Comparison of ENCODE assay signal across 12 cellular contexts in the genomic region with DNA sequence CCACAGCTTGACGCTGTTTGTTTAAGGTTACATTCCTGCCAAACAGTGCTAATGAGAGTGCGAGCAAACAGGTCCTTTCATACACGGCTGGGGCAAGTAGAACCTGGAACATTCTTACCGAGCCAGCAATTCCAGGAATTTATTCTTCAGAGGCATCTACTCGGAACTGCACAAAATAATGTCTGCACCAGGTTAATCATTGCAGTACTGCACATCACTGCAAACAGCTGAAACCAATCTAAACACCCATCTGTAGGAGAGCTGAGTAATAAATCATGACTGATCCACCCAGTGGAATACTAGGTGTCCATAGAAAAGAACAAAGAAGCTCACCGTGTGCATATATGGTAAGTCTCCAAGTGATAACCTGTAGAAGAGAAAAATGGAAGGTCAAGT. TPM values are rescaled to one million over a fixed set of nuclear protein-coding genes. Genes with fewer than 3 reads are reported as not detected.
DNase-seq lines count a peak whose midpoint lies in the region; ATAC-seq and TF ChIP-seq lines count a peak whose summit lies in the region.
"Had no signal": no experiment of that assay in that cellular context is flagged by ENCODE, and none has a peak within 500 bp of the region (broad histone marks: within the 10 kb centered on the region; RNA-seq: fewer than 3 reads in every experiment).

No MANE protein-coding gene starts in this region.

- H3K9me2 ChIP-seq in GM23248 (ENCODE audit: insufficient read depth): no peaks in the 10 kb centered on the region

- peaks cover 15 to 16% of the 10 kb centered on the region in 2 donors for H3K27me3 Mint-ChIP-seq in natural killer cell (ENCODE audit: low read depth in 2 of 2)

- H3K4me1 ChIP-seq in GM23248 (ENCODE audit: insufficient read depth) (no peaks in the 10 kb centered on the region; the same call in 1 of the 2 replicates), liver (ENCODE audit: control insufficient read depth in 4 of 4, insufficient read depth in 4 of 4, low read length in 3 of 4) (peaks cover 7 to 41% (median 32%) of the 10 kb centered on the region in 4 donors)

- no peaks in the 10 kb centered on the region for H4K20me1 ChIP-seq in GM23248 (ENCODE audit: insufficient read depth)

- no peaks in the 10 kb centered on the region for H3K9me3 ChIP-seq in GM23248 (ENCODE audit: low read depth)
- H3K9me3 ChIP-seq in liver (ENCODE audit: control insufficient read depth in 4 of 4, low read length in 3 of 4): no peaks in the 10 kb centered on the region
- H3K9me3 ChIP-seq: Peyer's patch, suprapubic skin had no signal

- peaks cover 19% of the 10 kb centered on the region for H3K79me2 ChIP-seq in GM23248 (ENCODE audit: insufficient read depth)

- H3K9me3 Mint-ChIP-seq in natural killer cell: no peaks in the 10 kb centered on the region

- DNase-seq in GM23248 (peak; percentile 14), astrocyte of the hippocampus (ENCODE audit: low read depth, low spot score) (peak; percentile 22), natural killer cell (no peak), globus pallidus (ENCODE audit: low spot score) (no peak), OCI-M1 (lab: John Stamatoyannopoulos, UW) (no peak), NCI-H1436 treated with DMSO at 0.1 percent for 48 hours (lab: John Stamatoyannopoulos, UW) (no peak)
- DNase-seq: aorta, Peyer's patch, WERI-Rb-1 had no signal

- TF ChIP-seq CTCF in 22Rv1 (IDR thresholded peaks at IDR 0.05): no peak
- no peak for TF ChIP-seq CTCF in liver (IDR thresholded peaks at IDR 0.05; ENCODE audit: low read depth, low read length, missing input control)
- no peak for TF ChIP-seq CTCF in natural killer cell (IDR thresholded peaks at IDR 0.05)

- H3K27ac ChIP-seq in 22Rv1: peak overlapping the region; percentile 92
- H3K27ac ChIP-seq in GM23248: no peak overlapping the region
- peak overlapping the region; percentile 66 to 75 for H3K27ac ChIP-seq in liver (ENCODE audit: low read depth in 1 of 2, low read length in 2 of 2)

- no peaks in the 10 kb centered on the region for H3K36me3 Mint-ChIP-seq in natural killer cell

- H3F3A ChIP-seq in GM23248 (ENCODE audit: insufficient read depth): peaks cover 15% of the 10 kb centered on the region

- H3K9ac ChIP-seq in GM23248 (no peak overlapping the region), liver (ENCODE audit: low read depth in 1 of 2, low read length in 2 of 2) (peak overlapping the region in 1 of 2 donors; percentile 59)

- H3K4me1 Mint-ChIP-seq in natural killer cell: peaks cover 25 to 38% of the 10 kb centered on the region in 2 donors

- TF ChIP-seq RAD21 in liver (IDR thresholded peaks at IDR 0.05): no peak

- WGBS in GM23248 (ENCODE audit: low coverage in 1 of 2, low lambda C conversion rate in 2 of 2, missing lambda C conversion rate in 2 of 2), 2 experiments: 1 to 2% methylated on average over 6 of the region's 6 CpGs
- WGBS in liver: 15% methylated on average over 6 of the region's 6 CpGs

- H3K4me3 ChIP-seq in GM23248 (no peak overlapping the region), liver (ENCODE audit: low read depth in 1 of 3, low read length in 3 of 3) (peak overlapping the region; percentile 23 to 95 (median 82))

- H3K27me3 ChIP-seq in GM23248 (replicated peaks; ENCODE audit: insufficient read depth) (no peaks in the 10 kb centered on the region), liver (ENCODE audit: control insufficient read depth in 4 of 4, insufficient read depth in 4 of 4, low read length in 3 of 4) (no peaks in the 10 kb centered on the region)
- H3K27me3 ChIP-seq: Peyer's patch had no signal

- no peak overlapping the region for H3K4me3 Mint-ChIP-seq in natural killer cell

- no peak for ATAC-seq in natural killer cell

- intact Hi-C loops in natural killer cell (cut with micrococcal nuclease): loop anchor here (2.0 kb wide), 1 partner anchor 61 kb away; a partner anchor contains a TSS

- no peak overlapping the region for H3K4me2 ChIP-seq in GM23248 (ENCODE audit: unreplicated experiment)

- in situ Hi-C loops in GM23248 (cut with MboI): no loop called here

- H3K27ac Mint-ChIP-seq in natural killer cell: peak overlapping the region in 1 of 2 donors; percentile 82

- H2AFZ ChIP-seq in GM23248: peak overlapping the region; percentile 99; the same call in 1 of the 2 replicates

- H3K36me3 ChIP-seq in GM23248 (ENCODE audit: low read depth) (no peaks in the 10 kb centered on the region), liver (ENCODE audit: control insufficient read depth in 4 of 4, insufficient read depth in 3 of 4, low read depth in 1 of 4, low read length in 3 of 4) (peaks cover 0 to 7% (median 2%) of the 10 kb centered on the region in 4 donors)

TF ChIP-seq in liver, 16 proteins besides CTCF, POLR2A, EP300 and RAD21:
- TF ChIP-seq, protein P1, sequence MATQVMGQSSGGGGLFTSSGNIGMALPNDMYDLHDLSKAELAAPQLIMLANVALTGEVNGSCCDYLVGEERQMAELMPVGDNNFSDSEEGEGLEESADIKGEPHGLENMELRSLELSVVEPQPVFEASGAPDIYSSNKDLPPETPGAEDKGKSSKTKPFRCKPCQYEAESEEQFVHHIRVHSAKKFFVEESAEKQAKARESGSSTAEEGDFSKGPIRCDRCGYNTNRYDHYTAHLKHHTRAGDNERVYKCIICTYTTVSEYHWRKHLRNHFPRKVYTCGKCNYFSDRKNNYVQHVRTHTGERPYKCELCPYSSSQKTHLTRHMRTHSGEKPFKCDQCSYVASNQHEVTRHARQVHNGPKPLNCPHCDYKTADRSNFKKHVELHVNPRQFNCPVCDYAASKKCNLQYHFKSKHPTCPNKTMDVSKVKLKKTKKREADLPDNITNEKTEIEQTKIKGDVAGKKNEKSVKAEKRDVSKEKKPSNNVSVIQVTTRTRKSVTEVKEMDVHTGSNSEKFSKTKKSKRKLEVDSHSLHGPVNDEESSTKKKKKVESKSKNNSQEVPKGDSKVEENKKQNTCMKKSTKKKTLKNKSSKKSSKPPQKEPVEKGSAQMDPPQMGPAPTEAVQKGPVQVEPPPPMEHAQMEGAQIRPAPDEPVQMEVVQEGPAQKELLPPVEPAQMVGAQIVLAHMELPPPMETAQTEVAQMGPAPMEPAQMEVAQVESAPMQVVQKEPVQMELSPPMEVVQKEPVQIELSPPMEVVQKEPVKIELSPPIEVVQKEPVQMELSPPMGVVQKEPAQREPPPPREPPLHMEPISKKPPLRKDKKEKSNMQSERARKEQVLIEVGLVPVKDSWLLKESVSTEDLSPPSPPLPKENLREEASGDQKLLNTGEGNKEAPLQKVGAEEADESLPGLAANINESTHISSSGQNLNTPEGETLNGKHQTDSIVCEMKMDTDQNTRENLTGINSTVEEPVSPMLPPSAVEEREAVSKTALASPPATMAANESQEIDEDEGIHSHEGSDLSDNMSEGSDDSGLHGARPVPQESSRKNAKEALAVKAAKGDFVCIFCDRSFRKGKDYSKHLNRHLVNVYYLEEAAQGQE (IDR thresholded peaks at IDR 0.05): no peak
- TF ChIP-seq SP1 (IDR thresholded peaks at IDR 0.05) (peak; percentile 41), FOXA2 (IDR thresholded peaks at IDR 0.05) (no peak), FOXA1 (IDR thresholded peaks at IDR 0.05) (no peak), RXRA (IDR thresholded peaks at IDR 0.05) (no peak)
TF ChIP-seq in liver: peak in this region for 1.

RNA-seq across cellular contexts. Expression of a gene that starts 1.2 kb away (rescaled TPM):
- total RNA-seq in GM23248 (2014; rRNA removed; shearing (Covaris generic)): 7.1 and 7.9 TPM in 2 replicates
- polyA plus RNA-seq in GM23248 (2016; fragmentation: Nextera tagmentation; extraction: Ambion mirVana) (1.7 and 1.8 TPM in 2 replicates), liver (1 to 10 TPM; 1.4 to 3.3 TPM)
- total RNA-seq in liver (under 1 TPM; 0.92 to 0.93 TPM), natural killer cell (10 to 100 TPM in 1 of 3 donors, 1 to 10 TPM in 2; 8.3 to 11.2 (median 9.5) TPM)

RNA-seq across cellular contexts. Expression of a gene that starts 17.5 kb away (rescaled TPM):
- 3.4 and 5.6 TPM in 2 replicates for total RNA-seq in GM23248 (2014; rRNA removed; shearing (Covaris generic))
- 2.3 TPM in 2 replicates for polyA plus RNA-seq in GM23248 (2016; fragmentation: Nextera tagmentation; extraction: Ambion mirVana)
- total RNA-seq in liver: 1 to 10 TPM; 2.2 to 2.3 TPM
- polyA plus RNA-seq in liver: 1 to 10 TPM; 1.1 to 4.3 TPM
- 10 to 100 TPM in 2 of 3 donors, 1 to 10 TPM in 1; 8.5 to 18.2 (median 10.3) TPM for total RNA-seq in natural killer cell

RNA-seq across cellular contexts. Expression of a gene that starts 18.3 kb away (rescaled TPM):
- total RNA-seq in GM23248 (2014; rRNA removed; shearing (Covaris generic)): 9.9 and 17.8 TPM in 2 replicates
- polyA plus RNA-seq in GM23248 (2016; fragmentation: Nextera tagmentation; extraction: Ambion mirVana) (16.2 and 18.2 TPM in 2 replicates), liver (10 to 100 TPM; 11.5 to 12.3 TPM)
- total RNA-seq in liver (1 to 10 TPM; 6.7 to 8.8 TPM), natural killer cell (10 to 100 TPM in 2 of 3 donors, 1 to 10 TPM in 1; 9.2 to 12.6 (median 12.5) TPM)

RNA-seq across cellular contexts. Expression of a gene that starts 23.6 kb away (rescaled TPM):
- 1.3 and 1.5 TPM in 2 replicates for total RNA-seq in GM23248 (2014; rRNA removed; shearing (Covaris generic))
- polyA plus RNA-seq in GM23248 (2016; fragmentation: Nextera tagmentation; extraction: Ambion mirVana): 0.21 and 0.51 TPM in 2 replicates
- 1 to 10 TPM; 1.4 to 1.8 TPM for total RNA-seq in liver
- 1 to 10 TPM in 1 of 2 donors, under 1 TPM in 1; 0.38 to 3.1 TPM for polyA plus RNA-seq in liver
- 10 to 100 TPM; 18.5 to 22.1 (median 20.9) TPM for total RNA-seq in natural killer cell

RNA-seq across cellular contexts. Expression of a gene that starts 36.5 kb away (rescaled TPM):
- not detected in 2 replicates for total RNA-seq in GM23248 (2014; rRNA removed; shearing (Covaris generic))
- polyA plus RNA-seq in GM23248 (2016; fragmentation: Nextera tagmentation; extraction: Ambion mirVana) (not detected in 2 replicates), liver (under 1 TPM in 1 of 2 donors, not detected in 1; 0.03 TPM)
- total RNA-seq in liver (not detected), natural killer cell (not detected)
- total RNA-seq: suprapubic skin had no signal
- polyA plus RNA-seq: aorta had no signal

Comparison
In these comparisons a context has a peak if more than half of its experiments do, and no peak if none do; other contexts are left out.
1. DNase-seq: peak in GM23248 (single experiment) and astrocyte of the hippocampus (single experiment); none in natural killer cell (single experiment), globus pallidus (single experiment), OCI-M1 (single experiment) and NCI-H1436 treated with DMSO at 0.1 percent for 48 hours (single experiment).